In the genomic region with DNA sequence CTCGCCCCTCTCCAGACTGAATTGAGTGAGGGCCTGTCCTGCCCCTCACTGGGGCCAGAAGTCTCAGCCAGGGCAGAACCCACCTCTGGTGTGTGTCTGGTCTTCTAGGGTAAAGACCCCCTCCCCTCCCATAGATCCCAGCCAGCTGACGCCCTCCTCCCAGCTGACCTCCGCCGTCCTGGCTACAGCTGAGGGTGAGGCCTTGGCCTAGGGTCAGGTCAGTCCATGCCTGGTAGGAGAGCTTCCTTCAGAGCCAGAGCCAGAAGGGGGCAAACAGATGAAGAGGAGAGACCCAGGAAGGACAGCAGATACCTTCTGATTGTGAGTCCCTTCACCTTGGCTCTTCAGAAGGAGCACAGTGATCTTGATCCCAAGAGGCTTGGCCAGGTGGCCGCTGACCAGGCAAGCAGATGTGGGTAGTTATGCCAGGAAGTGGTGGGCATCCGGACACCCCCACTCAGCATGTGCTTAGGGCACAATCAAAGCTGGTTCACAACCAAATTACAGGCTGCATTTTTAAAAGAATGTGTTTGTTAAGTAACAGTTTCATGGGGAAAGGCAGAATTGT, we compare ENCODE assay signal across 9 cellular contexts. TPM values are rescaled to one million over a fixed set of nuclear protein-coding genes. Genes with fewer than 3 reads are reported as not detected.
DNase-seq lines count a peak whose midpoint lies in the region; ATAC-seq and TF ChIP-seq lines count a peak whose summit lies in the region.
"Had no signal": no experiment of that assay in that cellular context is flagged by ENCODE, and none has a peak within 500 bp of the region (broad histone marks: within the 10 kb centered on the region; RNA-seq: fewer than 3 reads in every experiment).

No MANE protein-coding gene starts in this region.

- no peaks in the 10 kb centered on the region; the same call in 1 of the 2 replicates for H4K20me1 ChIP-seq in BLaER1

- peaks cover 0 to 2% (median 0%) of the 10 kb centered on the region in 11 donors for H3K9me3 Mint-ChIP-seq in naive thymus-derived CD4-positive, alpha-beta T cell

- H3K27me3 ChIP-seq in BLaER1 = no peaks in the 10 kb centered on the region
- H3K27me3 ChIP-seq in naive thymus-derived CD4-positive, alpha-beta T cell (ENCODE audit: control insufficient read depth in 2 of 2, insufficient read depth in 2 of 2, low read length in 2 of 2) = no peaks in the 10 kb centered on the region

- CTCF ChIA-PET in naive thymus-derived CD4-positive, alpha-beta T cell (lab: Charles Lee) = interaction anchor here (0.9 to 1.2 kb wide), 2 partner anchors 28 to 144 kb away, joined by 3 to 5 read pairs; a partner anchor contains a TSS

- WGBS in adipose tissue, 3 donors = 58 to 71% (median 65%) methylated on average over 6 of the region's 6 CpGs

- POLR2A ChIA-PET in naive thymus-derived CD4-positive, alpha-beta T cell (lab: Charles Lee) = interaction anchor here (1.1 to 3.1 kb wide), 5 partner anchors 11 to 90 kb away, joined by 3 to 19 read pairs (median 3); a partner anchor contains a TSS

- peaks cover 3 to 31% (median 19%) of the 10 kb centered on the region in 5 donors for H3K36me3 Mint-ChIP-seq in naive thymus-derived CD4-positive, alpha-beta T cell

- peaks cover 38% of the 10 kb centered on the region for H3K36me3 ChIP-seq in BLaER1
- H3K36me3 ChIP-seq in naive thymus-derived CD4-positive, alpha-beta T cell (ENCODE audit: control insufficient read depth in 2 of 3, insufficient read depth in 3 of 3, low read length in 3 of 3) = peaks cover 8 to 80% (median 20%) of the 10 kb centered on the region in 3 experiments

- H3K4me3 ChIP-seq in BLaER1 = no peak overlapping the region; the same call in 1 of the 2 replicates
- H3K4me3 ChIP-seq in naive thymus-derived CD4-positive, alpha-beta T cell (ENCODE audit: low read length) = no peak overlapping the region

- TF ChIP-seq CTCF in GM13976 (IDR thresholded peaks at IDR 0.05; ENCODE audit: borderline replicate concordance, control extremely low read depth, extremely low read depth, insufficient read depth, missing control alignments) = no peak

- H3K9me3 ChIP-seq in BLaER1 = no peaks in the 10 kb centered on the region
- no peaks in the 10 kb centered on the region for H3K9me3 ChIP-seq in naive thymus-derived CD4-positive, alpha-beta T cell (ENCODE audit: control insufficient read depth in 2 of 3, low read length in 3 of 3)

- H3K4me3 Mint-ChIP-seq in naive thymus-derived CD4-positive, alpha-beta T cell = peak overlapping the region in 9 of 10 donors; percentile 30 to 73 (median 55)

- peaks cover 28 to 63% (median 44%) of the 10 kb centered on the region in 7 donors for H3K4me1 Mint-ChIP-seq in naive thymus-derived CD4-positive, alpha-beta T cell

- intact Hi-C loops in naive thymus-derived CD4-positive, alpha-beta T cell (cut with micrococcal nuclease) = loop anchor here in 1 of 2 donors (1.0 kb wide), 1 partner anchor 10 kb away; no protein-coding TSS in a partner anchor

- H3K27ac Mint-ChIP-seq in naive thymus-derived CD4-positive, alpha-beta T cell = peak overlapping the region; percentile 76 to 95 (median 89)

- no peak for DNase-seq in naive thymus-derived CD4-positive, alpha-beta T cell
- DNase-seq in NCI-H510A treated with DMSO at 0.1 percent for 48 hours (lab: John Stamatoyannopoulos, UW) (no peak), NCI-H524 treated with DMSO at 0.1 percent for 48 hours (lab: John Stamatoyannopoulos, UW) (no peak), GM13976 (ENCODE audit: low spot score) (no peak)
- DNase-seq: KG1 had no signal

- H3K27ac ChIP-seq in BLaER1 (peak overlapping the region; percentile 84), adipose tissue (ENCODE audit: low read depth, low read length) (peak overlapping the region; percentile 40)
- H3K27ac ChIP-seq in naive thymus-derived CD4-positive, alpha-beta T cell (ENCODE audit: low read depth, low read length) = peak overlapping the region; percentile 73

- H3K4me1 ChIP-seq in BLaER1 = peaks cover 80% of the 10 kb centered on the region
- H3K4me1 ChIP-seq in naive thymus-derived CD4-positive, alpha-beta T cell (ENCODE audit: control insufficient read depth in 2 of 2, insufficient read depth in 2 of 2, low read length in 2 of 2) = peaks cover 21 to 32% of the 10 kb centered on the region in 2 donors

- no peaks in the 10 kb centered on the region for H3K27me3 Mint-ChIP-seq in naive thymus-derived CD4-positive, alpha-beta T cell

- in situ Hi-C loops in GM13976 (cut with MboI; ENCODE audit: low sequenced_read_pairs, unreplicated experiment) = no loop called here

- H3K4me2 ChIP-seq in BLaER1 = peak overlapping the region; percentile 91

- peak overlapping the region; percentile 46 for H3K9ac ChIP-seq in BLaER1

- ATAC-seq in HG02642 (IDR thresholded peaks at IDR 0.05; ENCODE audit: poor library complexity, unreplicated experiment) = peak; percentile 2
- no peak for ATAC-seq in naive thymus-derived CD4-positive, alpha-beta T cell
- no peak for ATAC-seq in GM19467 (IDR thresholded peaks at IDR 0.05; ENCODE audit: unreplicated experiment)

RNA-seq across cellular contexts. Expression of a gene that starts 29.8 kb away (rescaled TPM):
- polyA plus RNA-seq in adipose tissue = 10 to 100 TPM; 12.5 to 17.9 (median 13.2) TPM
- total RNA-seq in naive thymus-derived CD4-positive, alpha-beta T cell = 100 to 1,000 TPM in 4 of 5 experiments, 10 to 100 TPM in 1; 99.0 to 271 (median 153) TPM
- polyA plus RNA-seq in naive thymus-derived CD4-positive, alpha-beta T cell = 10 to 100 TPM; 29.8 to 55.7 TPM
